In genomic region chr9:111271481-111272080, GRCh38 we compare ENCODE assay signal across 1 cellular context.
A peak's percentile ranks its signal among the peaks of the same experiment; 100 is the strongest.
TF ChIP-seq lines count a peak whose summit lies in the region.

No MANE protein-coding gene starts in this region.

TF ChIP-seq in SK-N-SH, 30 proteins besides CTCF, POLR2A, EP300 and RAD21 (continued from another document):
- TF ChIP-seq PBX3 (IDR thresholded peaks at IDR 0.05): no peak
- no peak for TF ChIP-seq NFIC (IDR thresholded peaks at IDR 0.05; ENCODE audit: borderline replicate concordance)
- TF ChIP-seq MEF2A (IDR thresholded peaks at IDR 0.05; ENCODE audit: borderline replicate concordance, low read depth): 0 out of 2 replicates have a peak, but pooled peaks have one; percentile 20
- TF ChIP-seq NRF1 (IDR thresholded peaks at IDR 0.05; ENCODE audit: low read depth, low read length): no peak
- no peak for TF ChIP-seq POLR2AphosphoS5 (IDR thresholded peaks at IDR 0.05; ENCODE audit: low read depth, low read length)
- TF ChIP-seq TCF12 (IDR thresholded peaks at IDR 0.05): no peak
- TF ChIP-seq EZH2phosphoT487 (IDR thresholded peaks at IDR 0.05; ENCODE audit: borderline replicate concordance, low read depth): no peak
